1 cellular context compared by ENCODE assay signal in the genomic region with DNA sequence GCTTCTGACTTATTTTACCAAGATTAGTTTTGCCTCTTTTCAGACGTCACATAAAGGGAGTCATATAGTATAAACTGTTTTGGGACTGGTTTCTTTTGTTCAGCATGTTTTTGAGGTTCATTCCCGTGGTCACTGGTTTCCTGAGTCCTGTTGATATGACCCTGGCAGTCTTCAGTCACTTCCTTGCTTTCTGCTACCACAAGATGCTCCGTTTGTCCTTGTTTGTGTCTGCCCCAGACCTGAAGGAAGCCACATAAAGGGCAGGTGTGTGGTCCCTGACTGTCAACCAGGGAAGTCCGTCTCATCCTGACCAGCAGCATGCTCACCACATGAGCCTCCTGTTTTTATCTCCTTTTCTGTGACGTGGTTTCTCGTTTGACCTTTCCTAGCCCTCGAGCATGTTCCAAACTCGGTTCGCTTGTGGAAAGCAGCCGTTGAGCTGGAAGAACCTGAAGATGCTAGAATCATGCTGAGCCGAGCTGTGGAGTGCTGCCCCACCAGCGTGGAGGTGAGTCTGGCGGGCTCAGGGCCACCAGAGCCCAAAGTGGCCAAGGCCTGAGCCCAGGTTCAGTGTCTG.
TF ChIP-seq lines count a peak whose summit lies in the region.

No MANE protein-coding gene starts in this region.

TF ChIP-seq in H1, 55 proteins besides CTCF, POLR2A, EP300 and RAD21:
- TF ChIP-seq, protein P1, sequence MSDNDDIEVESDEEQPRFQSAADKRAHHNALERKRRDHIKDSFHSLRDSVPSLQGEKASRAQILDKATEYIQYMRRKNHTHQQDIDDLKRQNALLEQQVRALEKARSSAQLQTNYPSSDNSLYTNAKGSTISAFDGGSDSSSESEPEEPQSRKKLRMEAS (IDR thresholded peaks at IDR 0.05) = no peak
- TF ChIP-seq JUN (IDR thresholded peaks at IDR 0.05; ENCODE audit: low read depth, low read length) = no peak
- TF ChIP-seq CBX8 (IDR thresholded peaks at IDR 0.05; ENCODE audit: borderline replicate concordance, low read depth, low read length) = no peak
- TF ChIP-seq CEBPB (IDR thresholded peaks at IDR 0.05; ENCODE audit: low read depth, low read length) = no peak
- TF ChIP-seq CHD1 (IDR thresholded peaks at IDR 0.05; ENCODE audit: low read depth, low read length) = no peak
- TF ChIP-seq FOSL1 (IDR thresholded peaks at IDR 0.05; ENCODE audit: insufficient read depth, low read depth, low read length) = no peak
- TF ChIP-seq TCF12 (IDR thresholded peaks at IDR 0.05; ENCODE audit: low read depth, low read length) = no peak
- no peak for TF ChIP-seq RFX5 (IDR thresholded peaks at IDR 0.05; ENCODE audit: borderline replicate concordance, low read depth, low read length)
- no peak for TF ChIP-seq SP1 (IDR thresholded peaks at IDR 0.05; ENCODE audit: low read depth, low read length)
- no peak for TF ChIP-seq TBP (IDR thresholded peaks at IDR 0.05; ENCODE audit: low read depth, low read length)
- TF ChIP-seq SIRT6 (IDR thresholded peaks at IDR 0.05; ENCODE audit: low read length) = no peak
- TF ChIP-seq BACH1 (IDR thresholded peaks at IDR 0.05; ENCODE audit: low read length) = no peak
- no peak for TF ChIP-seq TAF7 (optimal IDR thresholded peaks at IDR 0.05; ENCODE audit: borderline replicate concordance, low read depth, low read length)
